ENCODE assay signal across 1 cellular context in genomic region chr21:42615924-42616323, GRCh38.
TF ChIP-seq lines count a peak whose summit lies in the region.

No MANE protein-coding gene starts in this region.

TF ChIP-seq in H1, 55 proteins besides CTCF, POLR2A, EP300 and RAD21:
- no peak for TF ChIP-seq TBP (IDR thresholded peaks at IDR 0.05; ENCODE audit: low read depth, low read length)
- TF ChIP-seq SP4 (IDR thresholded peaks at IDR 0.05; ENCODE audit: low read length) = no peak
- TF ChIP-seq HDAC6 (IDR thresholded peaks at IDR 0.05; ENCODE audit: low read depth, low read length) = no peak
- TF ChIP-seq CEBPB (IDR thresholded peaks at IDR 0.05; ENCODE audit: low read depth, low read length) = no peak
- TF ChIP-seq YY1 (IDR thresholded peaks at IDR 0.05; ENCODE audit: low read depth, low read length) = no peak
- no peak for TF ChIP-seq BCL11A (IDR thresholded peaks at IDR 0.05; ENCODE audit: low read depth in 2 of 2, low read length in 2 of 2)
- TF ChIP-seq JUN (IDR thresholded peaks at IDR 0.05; ENCODE audit: low read depth, low read length) = no peak
- TF ChIP-seq TAF7 (optimal IDR thresholded peaks at IDR 0.05; ENCODE audit: borderline replicate concordance, low read depth, low read length) = no peak
- TF ChIP-seq ASH2L (IDR thresholded peaks at IDR 0.05; ENCODE audit: low read length) = no peak
- no peak for TF ChIP-seq MAFK (IDR thresholded peaks at IDR 0.05; ENCODE audit: low read depth, low read length)
- no peak for TF ChIP-seq NRF1 (IDR thresholded peaks at IDR 0.05; ENCODE audit: low read depth, low read length)
- TF ChIP-seq TAF1 (IDR thresholded peaks at IDR 0.05; ENCODE audit: low read depth, low read length) = no peak
- TF ChIP-seq BRCA1 (IDR thresholded peaks at IDR 0.05; ENCODE audit: low read depth, low read length) = no peak
- no peak for TF ChIP-seq EZH2 (IDR thresholded peaks at IDR 0.05; ENCODE audit: low read depth, low read length, severe bottlenecking)
- no peak for TF ChIP-seq CHD2 (IDR thresholded peaks at IDR 0.05; ENCODE audit: low read length)
- TF ChIP-seq E2F6 (IDR thresholded peaks at IDR 0.05) = no peak
